ENCODE assay signal across 19 cellular contexts in genomic region chr12:104386461-104386860, GRCh38.
"Had no signal": no experiment of that assay in that cellular context is flagged by ENCODE, and none has a peak within 500 bp of the region (broad histone marks: within the 10 kb centered on the region; RNA-seq: fewer than 3 reads in every experiment).

No MANE protein-coding gene starts in this region.

- ATAC-seq: Panc1 had no signal

- DNase-seq: Karpas-422, MM.1S, MV-4-11, NCI-H1092, NCI-H1105, NCI-H1417 treated with DMSO at 0.1 percent for 48 hours, NCI-H1436 treated with DMSO at 0.1 percent for 48 hours, NCI-H1694 treated with DMSO at 0.1 percent for 48 hours, NCI-H187 treated with DMSO at 0.1 percent for 48 hours, NCI-H2029, NCI-H2081, NCI-H2171 treated with DMSO at 0.1 percent for 48 hours, NCI-H446, NCI-H524 treated with DMSO at 0.1 percent for 48 hours, NCI-H526 treated with DMSO at 0.1 percent for 48 hours, NCI-H774, Right ventricle myocardium superior, SW 1271 had no signal
